35 cellular contexts compared by ENCODE assay signal in the genomic region with DNA sequence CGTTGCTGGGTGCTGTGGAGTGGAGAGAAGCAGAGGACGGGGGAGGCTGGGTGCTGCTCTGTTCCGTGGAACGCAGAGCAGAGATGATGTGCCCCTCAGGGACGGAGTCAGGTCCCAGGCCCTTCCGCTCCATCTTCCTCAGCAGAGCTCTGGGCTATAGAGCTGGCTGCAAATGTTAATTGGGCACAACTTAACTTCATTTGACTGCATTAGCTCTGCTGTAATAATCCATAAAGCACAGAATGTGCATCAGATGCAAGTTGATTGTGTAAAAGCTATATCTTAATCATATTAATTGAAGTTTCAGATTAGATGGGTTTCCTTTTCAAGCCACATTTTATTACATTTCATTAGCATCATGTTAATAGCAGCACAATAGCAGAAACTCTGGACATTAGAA.
"Had no signal": no experiment of that assay in that cellular context is flagged by ENCODE, and none has a peak within 500 bp of the region (broad histone marks: within the 10 kb centered on the region; RNA-seq: fewer than 3 reads in every experiment).

No MANE protein-coding gene starts in this region.

- H3K4me2 ChIP-seq: KMS-11 had no signal

- H3K27ac ChIP-seq: KMS-11 had no signal

- H3K9me3 ChIP-seq: MG63 had no signal

- DNase-seq: Karpas-422, Kasumi-1, MG63, MM.1S, MV-4-11, NCI-H1048, NCI-H1092, NCI-H1092 treated with DMSO at 0.1 percent for 48 hours, NCI-H1105, NCI-H1105 treated with DMSO at 0.1 percent for 48 hours, NCI-H1417, NCI-H1417 treated with DMSO at 0.1 percent for 48 hours, NCI-H1436, NCI-H1436 treated with DMSO at 0.1 percent for 48 hours, NCI-H146, NCI-H1694, NCI-H1694 treated with DMSO at 0.1 percent for 48 hours, NCI-H187, NCI-H187 treated with DMSO at 0.1 percent for 48 hours, NCI-H1930, NCI-H2029, NCI-H2029 treated with DMSO at 0.1 percent for 48 hours, NCI-H2081, NCI-H2081 treated with DMSO at 0.1 percent for 48 hours, NCI-H2107, NCI-H2171, NCI-H2171 treated with DMSO at 0.1 percent for 48 hours, NCI-H2227 treated with DMSO at 0.1 percent for 48 hours, NCI-H226, NCI-H345, NCI-H446, NCI-H446 treated with DMSO at 0.1 percent for 48 hours, NCI-H510A, NCI-H510A treated with DMSO at 0.1 percent for 48 hours had no signal

- H3K27me3 ChIP-seq: MG63 had no signal

- H3K36me3 ChIP-seq: MG63 had no signal

- H3K4me3 ChIP-seq: MG63 had no signal

- H3K9ac ChIP-seq: KMS-11 had no signal
